In genomic region chrX:53280703-53281320, GRCh38 we compare ENCODE assay signal across 8 cellular contexts. TPM values are rescaled to one million over a fixed set of nuclear protein-coding genes. Genes with fewer than 3 reads are reported as not detected.
A peak's percentile ranks its signal among the peaks of the same experiment; 100 is the strongest.
DNase-seq lines count a peak whose midpoint lies in the region; ATAC-seq and TF ChIP-seq lines count a peak whose summit lies in the region.

No MANE protein-coding gene starts in this region.

- TF ChIP-seq POLR2A in gastroesophageal sphincter (IDR thresholded peaks at IDR 0.05) (no peak), prostate gland (IDR thresholded peaks at IDR 0.05) (no peak)

- peak overlapping the region; percentile 27; the same call in 1 of the 2 replicates for H2AFZ ChIP-seq in SK-N-SH (ENCODE audit: low read depth)

- ATAC-seq in gastroesophageal sphincter (peak; percentile 28), GM19463 (IDR thresholded peaks at IDR 0.05; ENCODE audit: unreplicated experiment) (no peak)

- H4K20me1 ChIP-seq in SK-N-SH (ENCODE audit: insufficient read depth), result no peaks in the 10 kb centered on the region

- H3K9me2 ChIP-seq in SK-N-SH, result no peaks in the 10 kb centered on the region

- peaks cover 11% of the 10 kb centered on the region for H3F3A ChIP-seq in SK-N-SH (replicated peaks; ENCODE audit: insufficient read depth)

- H3K27ac Mint-ChIP-seq in CD14-positive monocyte (peak overlapping the region in 6 of 7 donors; percentile 25 to 87 (median 67)), glutamatergic neuron (ENCODE audit: unreplicated experiment) (no peak overlapping the region)
- no peak overlapping the region for H3K27ac Mint-ChIP-seq in activated CD4-positive, alpha-beta memory T cell treated with anti-CD3 and anti-CD28 coated beads, Interleukin-2, amount 10 ng/mL, durations not matched to agents 7 days and 5 days

- H3K9me3 Mint-ChIP-seq in CD14-positive monocyte (peaks cover 0 to 2% (median 0%) of the 10 kb centered on the region in 7 donors), glutamatergic neuron (ENCODE audit: unreplicated experiment) (no peaks in the 10 kb centered on the region)
- H3K9me3 Mint-ChIP-seq in activated CD4-positive, alpha-beta memory T cell treated with anti-CD3 and anti-CD28 coated beads, Interleukin-2, amount 10 ng/mL, durations not matched to agents 7 days and 5 days, result no peaks in the 10 kb centered on the region

- H3K4me2 ChIP-seq in SK-N-SH, result peak overlapping the region; percentile 91

- 10% methylated on average over 2 of the region's 9 CpGs for WGBS in SK-N-SH (ENCODE audit: low lambda C conversion rate)
- 6% methylated on average over 3 of the region's 9 CpGs; no CpG with 5 or more reads in 1 of the 2 donors for WGBS in gastroesophageal sphincter (ENCODE audit: low coverage in 1 of 2), 2 donors
- 6% methylated on average over 3 of the region's 9 CpGs for WGBS in prostate gland

- H3K27me3 ChIP-seq in SK-N-SH (ENCODE audit: insufficient read depth) (no peaks in the 10 kb centered on the region), gastroesophageal sphincter (no peaks in the 10 kb centered on the region), prostate gland (replicated peaks; ENCODE audit: insufficient read depth) (no peaks in the 10 kb centered on the region)

- POLR2A ChIA-PET in SK-N-SH (lab: Yijun Ruan, JAX), result interaction anchor here (0.5 kb wide), 1 partner anchor 116 kb away, joined by 3 read pairs; no protein-coding TSS in a partner anchor
- POLR2A ChIA-PET in activated CD4-positive, alpha-beta memory T cell treated with anti-CD3 and anti-CD28 coated beads, Interleukin-2, amount 10 ng/mL, durations not matched to agents 7 days and 5 days (lab: Charles Lee), result interaction anchor here (0.6 kb wide), 1 partner anchor 152 kb away, joined by 3 read pairs; no protein-coding TSS in a partner anchor

- H3K27me3 Mint-ChIP-seq in CD14-positive monocyte (ENCODE audit: low read depth in 3 of 3), result peaks cover 0 to 44% (median 0%) of the 10 kb centered on the region in 3 donors
- H3K27me3 Mint-ChIP-seq in activated CD4-positive, alpha-beta memory T cell treated with anti-CD3 and anti-CD28 coated beads, Interleukin-2, amount 10 ng/mL, durations not matched to agents 7 days and 5 days, result peaks cover 2% of the 10 kb centered on the region
- H3K27me3 Mint-ChIP-seq in glutamatergic neuron (ENCODE audit: unreplicated experiment), result peaks cover 2% of the 10 kb centered on the region

- TF ChIP-seq CTCF in CD14-positive monocyte (IDR thresholded peaks at IDR 0.05) (no peak), SK-N-SH (IDR thresholded peaks at IDR 0.05) (no peak), gastroesophageal sphincter (IDR thresholded peaks at IDR 0.05) (no peak), prostate gland (IDR thresholded peaks at IDR 0.05) (no peak), glutamatergic neuron (IDR thresholded peaks at IDR 0.05; ENCODE audit: partially characterized antibody, unreplicated experiment) (no peak)

- TF ChIP-seq RAD21 in SK-N-SH (IDR thresholded peaks at IDR 0.05; ENCODE audit: low read length), result no peak

- intact Hi-C loops in CD14-positive monocyte (cut with micrococcal nuclease), result no loop called here
- intact Hi-C loops in prostate gland (cut with DNase I), result loop anchor here (5.0 to 10.0 kb wide), 2 partner anchors 41 to 154 kb away; partner anchors contain the start of gene HSD17B10

- peaks cover 27 to 33% of the 10 kb centered on the region in 2 experiments for H3K4me1 ChIP-seq in SK-N-SH (ENCODE audit: control insufficient read depth in 1 of 2, insufficient read depth in 2 of 2, low read depth in 1 of 2, low read length in 1 of 2)
- peaks cover 6 to 49% (median 16%) of the 10 kb centered on the region in 3 donors for H3K4me1 ChIP-seq in gastroesophageal sphincter
- H3K4me1 ChIP-seq in prostate gland (replicated peaks), result no peaks in the 10 kb centered on the region

- peaks cover 50% of the 10 kb centered on the region for H3K4me1 Mint-ChIP-seq in CD14-positive monocyte
- H3K4me1 Mint-ChIP-seq in activated CD4-positive, alpha-beta memory T cell treated with anti-CD3 and anti-CD28 coated beads, Interleukin-2, amount 10 ng/mL, durations not matched to agents 7 days and 5 days, result peaks cover 11% of the 10 kb centered on the region
- no peaks in the 10 kb centered on the region for H3K4me1 Mint-ChIP-seq in glutamatergic neuron (ENCODE audit: low read depth, unreplicated experiment)

- H3K36me3 Mint-ChIP-seq in CD14-positive monocyte (no peaks in the 10 kb centered on the region), glutamatergic neuron (ENCODE audit: unreplicated experiment) (no peaks in the 10 kb centered on the region)
- H3K36me3 Mint-ChIP-seq in activated CD4-positive, alpha-beta memory T cell treated with anti-CD3 and anti-CD28 coated beads, Interleukin-2, amount 10 ng/mL, durations not matched to agents 7 days and 5 days (ENCODE audit: low read depth), result no peaks in the 10 kb centered on the region

- 0 out of 4 replicates have a peak, but pooled peaks of 1 of the 2 experiments have one; percentile 7 for TF ChIP-seq EP300 in SK-N-SH (IDR thresholded peaks at IDR 0.05; ENCODE audit: borderline replicate concordance in 1 of 2, low read depth in 1 of 2, low read length in 1 of 2)
- no peak for TF ChIP-seq EP300 in gastroesophageal sphincter (IDR thresholded peaks at IDR 0.05)

- peak overlapping the region; percentile 73 for H3K9ac ChIP-seq in SK-N-SH

- H3K4me3 ChIP-seq in SK-N-SH (ENCODE audit: low read depth in 2 of 2, low read length in 1 of 2) (peak overlapping the region; percentile 43 to 73), gastroesophageal sphincter (peak overlapping the region; percentile 27 to 50), prostate gland (peak overlapping the region; percentile 16 to 25)

- H3K4me3 Mint-ChIP-seq in CD14-positive monocyte (peak overlapping the region; percentile 74 to 88), glutamatergic neuron (ENCODE audit: unreplicated experiment) (no peak overlapping the region)
- H3K4me3 Mint-ChIP-seq in activated CD4-positive, alpha-beta memory T cell treated with anti-CD3 and anti-CD28 coated beads, Interleukin-2, amount 10 ng/mL, durations not matched to agents 7 days and 5 days, result no peak overlapping the region

- H3K79me2 ChIP-seq in SK-N-SH (ENCODE audit: insufficient read depth), result peaks cover 8% of the 10 kb centered on the region; the same call in 1 of the 2 replicates

- CTCF ChIA-PET in SK-N-SH (lab: Yijun Ruan, JAX), result interaction anchor here (1.1 to 5.0 kb wide), 3 partner anchors 28 to 201 kb away, joined by 3 to 54 read pairs (median 4); no protein-coding TSS in a partner anchor
- CTCF ChIA-PET in activated CD4-positive, alpha-beta memory T cell treated with anti-CD3 and anti-CD28 coated beads, Interleukin-2, amount 10 ng/mL, durations not matched to agents 7 days and 5 days (lab: Charles Lee), result interaction anchor here (1.0 kb wide), 1 partner anchor 25 kb away, joined by 3 read pairs; no protein-coding TSS in a partner anchor

- H3K36me3 ChIP-seq in SK-N-SH (replicated peaks in 1 of 2; ENCODE audit: control insufficient read depth in 1 of 2, insufficient read depth in 2 of 2, low read length in 1 of 2), result peaks cover 0 to 3% of the 10 kb centered on the region in 2 experiments
- no peaks in the 10 kb centered on the region for H3K36me3 ChIP-seq in gastroesophageal sphincter
- no peaks in the 10 kb centered on the region for H3K36me3 ChIP-seq in prostate gland

- H3K27ac ChIP-seq in SK-N-SH (ENCODE audit: low read depth in 2 of 2, low read length in 1 of 2) (peak overlapping the region; percentile 83 to 85), gastroesophageal sphincter (peak overlapping the region; percentile 7 to 82 (median 74)), prostate gland (peak overlapping the region; percentile 64 to 71)

- H3K9me3 ChIP-seq in SK-N-SH (no peaks in the 10 kb centered on the region), gastroesophageal sphincter (no peaks in the 10 kb centered on the region), prostate gland (no peaks in the 10 kb centered on the region)

- DNase-seq in CD14-positive monocyte (ENCODE audit: low spot score) (no peak), SK-N-SH (no peak), prostate gland (ENCODE audit: low spot score) (no peak), glutamatergic neuron (no peak)
- no peak for DNase-seq in activated naive CD4-positive, alpha-beta T cell treated with anti-CD3 and anti-CD28 coated beads, Interleukin-2, amount 50 U/mL, for 16 hours
- no peak for DNase-seq in activated CD4-positive, alpha-beta memory T cell treated with anti-CD3 and anti-CD28 coated beads, Interleukin-2, amount 10 ng/mL, durations not matched to agents 7 days and 5 days

TF ChIP-seq in SK-N-SH, 30 proteins besides CTCF, POLR2A, EP300 and RAD21 (continues in another document):
- TF ChIP-seq MEF2A (IDR thresholded peaks at IDR 0.05; ENCODE audit: borderline replicate concordance, low read depth) (no peak), NFIC (IDR thresholded peaks at IDR 0.05; ENCODE audit: borderline replicate concordance) (peak; percentile 49), NRF1 (IDR thresholded peaks at IDR 0.05; ENCODE audit: low read depth, low read length) (no peak), TEAD4 (IDR thresholded peaks at IDR 0.05; ENCODE audit: borderline replicate concordance, insufficient read depth) (peak; percentile 51; the same call in 1 of the 2 replicates)

RNA-seq across cellular contexts. Expression of gene IQSEC2, which starts 0.6 kb away (rescaled TPM):
- polyA plus RNA-seq in CD14-positive monocyte, result 1 to 10 TPM; 6.5 to 6.9 TPM
- 21.3 and 24.7 TPM in 2 replicates for polyA plus RNA-seq in SK-N-SH (2012; rRNA removed)
- polyA plus RNA-seq in SK-N-SH (2012; cell fraction: cytosol; rRNA removed), result 16.7 and 20.3 TPM in 2 replicates
- polyA plus RNA-seq in SK-N-SH (2012; cell fraction: nucleus; rRNA removed), result 34.3 and 35.2 TPM in 2 replicates
- 10 to 100 TPM; 10.1 to 25.7 (median 16.8) TPM for total RNA-seq in gastroesophageal sphincter
- 10 to 100 TPM; 19.8 to 38.7 TPM for total RNA-seq in prostate gland
- total RNA-seq in activated CD4-positive, alpha-beta memory T cell treated with anti-CD3 and anti-CD28 coated beads, Interleukin-2, amount 10 ng/mL, durations not matched to agents 7 days and 5 days, result under 1 TPM; 0.20 to 0.48 TPM
- total RNA-seq in glutamatergic neuron (ENCODE audit: unreplicated experiment), result 1.6 TPM

RNA-seq across cellular contexts. Expression of gene KDM5C, which starts 55.8 kb away (rescaled TPM):
- polyA plus RNA-seq in CD14-positive monocyte, result 10 to 100 TPM; 13.3 to 16.7 TPM
- 76.6 and 95.4 TPM in 2 replicates for polyA plus RNA-seq in SK-N-SH (2012; rRNA removed)
- 31.2 and 45.3 TPM in 2 replicates for polyA plus RNA-seq in SK-N-SH (2012; cell fraction: cytosol; rRNA removed)
- 209 and 228 TPM in 2 replicates for polyA plus RNA-seq in SK-N-SH (2012; cell fraction: nucleus; rRNA removed)
- 100 to 1,000 TPM in 1 of 4 donors, 10 to 100 TPM in 3; 60.2 to 120 (median 79.7) TPM for total RNA-seq in gastroesophageal sphincter
- total RNA-seq in prostate gland, result 100 to 1,000 TPM in 1 of 2 donors, 10 to 100 TPM in 1; 99.4 to 102 TPM
- 10 to 100 TPM; 95.5 to 99.9 TPM for total RNA-seq in activated CD4-positive, alpha-beta memory T cell treated with anti-CD3 and anti-CD28 coated beads, Interleukin-2, amount 10 ng/mL, durations not matched to agents 7 days and 5 days
- 124 TPM for total RNA-seq in glutamatergic neuron (ENCODE audit: unreplicated experiment)

Comparison
In these comparisons a context has a peak if more than half of its experiments do, and no peak if none do; other contexts are left out.
1. H3K27ac Mint-ChIP-seq: peak in CD14-positive monocyte (6 of 7); none in activated CD4-positive, alpha-beta memory T cell treated with anti-CD3 and anti-CD28 coated beads, Interleukin-2, amount 10 ng/mL, durations not matched to agents 7 days and 5 days (single experiment) and glutamatergic neuron (single experiment).
2. H3K4me3 Mint-ChIP-seq: peak in CD14-positive monocyte (2 of 2); none in activated CD4-positive, alpha-beta memory T cell treated with anti-CD3 and anti-CD28 coated beads, Interleukin-2, amount 10 ng/mL, durations not matched to agents 7 days and 5 days (single experiment) and glutamatergic neuron (single experiment).
3. Peak in every context shown above with its lines, with median percentiles within 50 percentile points of each other: H3K27ac ChIP-seq and H3K4me3 ChIP-seq.